In genomic region chr2:58984731-58985130, GRCh38 we compare ENCODE assay signal across 1 cellular context.
TF ChIP-seq lines count a peak whose summit lies in the region.

No MANE protein-coding gene starts in this region.

TF ChIP-seq in GM23338, 12 proteins besides CTCF, POLR2A, EP300 and RAD21 (continued from another document):
- no peak for TF ChIP-seq REST (IDR thresholded peaks at IDR 0.05; ENCODE audit: unreplicated experiment)
- no peak for TF ChIP-seq ZNF114 (CRISPR knock-in tag; IDR thresholded peaks at IDR 0.05)
TF ChIP-seq in GM23338: peak in this region for 0.
